Comparison of ENCODE assay signal across 3 cellular contexts in genomic region chr13:60745343-60745742, GRCh38.
TF ChIP-seq lines count a peak whose summit lies in the region.

No MANE protein-coding gene starts in this region.

TF ChIP-seq in SK-N-SH treated with all-trans-retinoic acid at 6 μM for 48 hours, 23 proteins besides CTCF, POLR2A, EP300 and RAD21:
- TF ChIP-seq ISL1 (CRISPR knock-in tag; IDR thresholded peaks at IDR 0.05) = peak; percentile 80
- TF ChIP-seq, protein P1, sequence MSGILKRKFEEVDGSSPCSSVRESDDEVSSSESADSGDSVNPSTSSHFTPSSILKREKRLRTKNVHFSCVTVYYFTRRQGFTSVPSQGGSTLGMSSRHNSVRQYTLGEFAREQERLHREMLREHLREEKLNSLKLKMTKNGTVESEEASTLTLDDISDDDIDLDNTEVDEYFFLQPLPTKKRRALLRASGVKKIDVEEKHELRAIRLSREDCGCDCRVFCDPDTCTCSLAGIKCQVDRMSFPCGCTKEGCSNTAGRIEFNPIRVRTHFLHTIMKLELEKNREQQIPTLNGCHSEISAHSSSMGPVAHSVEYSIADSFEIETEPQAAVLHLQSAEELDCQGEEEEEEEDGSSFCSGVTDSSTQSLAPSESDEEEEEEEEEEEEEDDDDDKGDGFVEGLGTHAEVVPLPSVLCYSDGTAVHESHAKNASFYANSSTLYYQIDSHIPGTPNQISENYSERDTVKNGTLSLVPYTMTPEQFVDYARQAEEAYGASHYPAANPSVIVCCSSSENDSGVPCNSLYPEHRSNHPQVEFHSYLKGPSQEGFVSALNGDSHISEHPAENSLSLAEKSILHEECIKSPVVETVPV (CRISPR knock-in tag; IDR thresholded peaks at IDR 0.05) = no peak
TF ChIP-seq in SK-N-SH treated with all-trans-retinoic acid at 6 μM for 48 hours: peak in this region for 1.

TF ChIP-seq in SK-N-SH, 30 proteins besides CTCF, POLR2A, EP300 and RAD21:
- no peak for TF ChIP-seq TAF1 (IDR thresholded peaks at IDR 0.05; ENCODE audit: borderline replicate concordance, low read depth, low read length)
- TF ChIP-seq, protein P2, sequence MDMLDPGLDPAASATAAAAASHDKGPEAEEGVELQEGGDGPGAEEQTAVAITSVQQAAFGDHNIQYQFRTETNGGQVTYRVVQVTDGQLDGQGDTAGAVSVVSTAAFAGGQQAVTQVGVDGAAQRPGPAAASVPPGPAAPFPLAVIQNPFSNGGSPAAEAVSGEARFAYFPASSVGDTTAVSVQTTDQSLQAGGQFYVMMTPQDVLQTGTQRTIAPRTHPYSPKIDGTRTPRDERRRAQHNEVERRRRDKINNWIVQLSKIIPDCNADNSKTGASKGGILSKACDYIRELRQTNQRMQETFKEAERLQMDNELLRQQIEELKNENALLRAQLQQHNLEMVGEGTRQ (IDR thresholded peaks at IDR 0.05; ENCODE audit: borderline replicate concordance, low read depth, low read length) = no peak
- TF ChIP-seq YY1 (IDR thresholded peaks at IDR 0.05; ENCODE audit: low read depth) = no peak
- TF ChIP-seq, protein P3, sequence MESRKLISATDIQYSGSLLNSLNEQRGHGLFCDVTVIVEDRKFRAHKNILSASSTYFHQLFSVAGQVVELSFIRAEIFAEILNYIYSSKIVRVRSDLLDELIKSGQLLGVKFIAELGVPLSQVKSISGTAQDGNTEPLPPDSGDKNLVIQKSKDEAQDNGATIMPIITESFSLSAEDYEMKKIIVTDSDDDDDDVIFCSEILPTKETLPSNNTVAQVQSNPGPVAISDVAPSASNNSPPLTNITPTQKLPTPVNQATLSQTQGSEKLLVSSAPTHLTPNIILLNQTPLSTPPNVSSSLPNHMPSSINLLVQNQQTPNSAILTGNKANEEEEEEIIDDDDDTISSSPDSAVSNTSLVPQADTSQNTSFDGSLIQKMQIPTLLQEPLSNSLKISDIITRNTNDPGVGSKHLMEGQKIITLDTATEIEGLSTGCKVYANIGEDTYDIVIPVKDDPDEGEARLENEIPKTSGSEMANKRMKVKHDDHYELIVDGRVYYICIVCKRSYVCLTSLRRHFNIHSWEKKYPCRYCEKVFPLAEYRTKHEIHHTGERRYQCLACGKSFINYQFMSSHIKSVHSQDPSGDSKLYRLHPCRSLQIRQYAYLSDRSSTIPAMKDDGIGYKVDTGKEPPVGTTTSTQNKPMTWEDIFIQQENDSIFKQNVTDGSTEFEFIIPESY (IDR thresholded peaks at IDR 0.05; ENCODE audit: borderline replicate concordance, low read depth) = no peak
- TF ChIP-seq MAX (IDR thresholded peaks at IDR 0.05; ENCODE audit: low read depth) = no peak
- no peak for TF ChIP-seq RFX5 (IDR thresholded peaks at IDR 0.05; ENCODE audit: low read length)
- TF ChIP-seq RCOR1 (IDR thresholded peaks at IDR 0.05; ENCODE audit: low read length) = no peak
- TF ChIP-seq, protein P4, sequence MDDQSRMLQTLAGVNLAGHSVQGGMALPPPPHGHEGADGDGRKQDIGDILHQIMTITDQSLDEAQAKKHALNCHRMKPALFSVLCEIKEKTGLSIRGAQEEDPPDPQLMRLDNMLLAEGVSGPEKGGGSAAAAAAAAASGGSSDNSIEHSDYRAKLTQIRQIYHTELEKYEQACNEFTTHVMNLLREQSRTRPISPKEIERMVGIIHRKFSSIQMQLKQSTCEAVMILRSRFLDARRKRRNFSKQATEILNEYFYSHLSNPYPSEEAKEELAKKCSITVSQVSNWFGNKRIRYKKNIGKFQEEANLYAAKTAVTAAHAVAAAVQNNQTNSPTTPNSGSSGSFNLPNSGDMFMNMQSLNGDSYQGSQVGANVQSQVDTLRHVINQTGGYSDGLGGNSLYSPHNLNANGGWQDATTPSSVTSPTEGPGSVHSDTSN (IDR thresholded peaks at IDR 0.05) = no peak
- TF ChIP-seq MEF2A (IDR thresholded peaks at IDR 0.05; ENCODE audit: borderline replicate concordance, low read depth) = no peak
- TF ChIP-seq CHD2 (IDR thresholded peaks at IDR 0.05; ENCODE audit: low read length, partially characterized antibody) = no peak
- no peak for TF ChIP-seq SIN3A (IDR thresholded peaks at IDR 0.05; ENCODE audit: borderline replicate concordance, low read depth, low read length)
- TF ChIP-seq SMC3 (IDR thresholded peaks at IDR 0.05; ENCODE audit: low read depth, low read length) = no peak
- no peak for TF ChIP-seq FOXJ3 (CRISPR knock-in tag; IDR thresholded peaks at IDR 0.05)

TF ChIP-seq in H1, 55 proteins besides CTCF, POLR2A, EP300 and RAD21:
- TF ChIP-seq KDM5A (IDR thresholded peaks at IDR 0.05; ENCODE audit: low read length) (no peak), HDAC2 (IDR thresholded peaks at IDR 0.05; ENCODE audit: borderline replicate concordance in 1 of 2, low read depth in 2 of 2, low read length in 2 of 2) (no peak), POLR2AphosphoS5 (IDR thresholded peaks at IDR 0.05; ENCODE audit: low read depth, low read length) (no peak), BRCA1 (IDR thresholded peaks at IDR 0.05; ENCODE audit: low read depth, low read length) (no peak), JUND (IDR thresholded peaks at IDR 0.05; ENCODE audit: low read length) (no peak), SUZ12 (IDR thresholded peaks at IDR 0.05; ENCODE audit: low read length) (no peak), NRF1 (IDR thresholded peaks at IDR 0.05; ENCODE audit: low read depth, low read length) (no peak), CBX8 (IDR thresholded peaks at IDR 0.05; ENCODE audit: borderline replicate concordance, low read depth, low read length) (no peak)
